11 cellular contexts compared by ENCODE assay signal in genomic region chr9:31445960-31446359, GRCh38.
A peak's percentile ranks its signal among the peaks of the same experiment; 100 is the strongest.
DNase-seq lines count a peak whose midpoint lies in the region; ATAC-seq lines count a peak whose summit lies in the region.
"Had no signal": no experiment of that assay in that cellular context is flagged by ENCODE, and none has a peak within 500 bp of the region (broad histone marks: within the 10 kb centered on the region; RNA-seq: fewer than 3 reads in every experiment).

No MANE protein-coding gene starts in this region.

- H3K9me3 Mint-ChIP-seq in naive B cell: no peaks in the 10 kb centered on the region

- DNase-seq in naive B cell (peak; percentile 26), DMS153 (lab: John Stamatoyannopoulos, UW) (no peak), kidney tubule cell (ENCODE audit: low spot score) (no peak), hepatic stellate cell (ENCODE audit: low spot score) (no peak)
- DNase-seq: KG1, NCI-H446 treated with DMSO at 0.1 percent for 48 hours, right lobe of liver had no signal

- H3K27ac Mint-ChIP-seq in naive B cell: peak overlapping the region in 3 of 6 donors; percentile 70 to 92 (median 81)

- H3K36me3 Mint-ChIP-seq in naive B cell: no peaks in the 10 kb centered on the region

- peaks cover 12 to 29% (median 21%) of the 10 kb centered on the region in 3 donors for H3K4me1 Mint-ChIP-seq in naive B cell

- peak overlapping the region in 5 of 8 donors; percentile 25 to 73 (median 35) for H3K4me3 Mint-ChIP-seq in naive B cell

- peak; percentile 64 for ATAC-seq in GM19035 (IDR thresholded peaks at IDR 0.05; ENCODE audit: unreplicated experiment)
- peak; percentile 73 for ATAC-seq in GM21737 (IDR thresholded peaks at IDR 0.05; ENCODE audit: unreplicated experiment)
- ATAC-seq in HG03354 (IDR thresholded peaks at IDR 0.05; ENCODE audit: poor library complexity, severe bottlenecking, unreplicated experiment): peak; percentile 86
- peak; percentile 98 to 100 for ATAC-seq in naive B cell (ENCODE audit: low read depth in 2 of 2)
- ATAC-seq: foreskin keratinocyte, right lobe of liver had no signal

- no peaks in the 10 kb centered on the region for H3K27me3 Mint-ChIP-seq in naive B cell
